22 cellular contexts compared by ENCODE assay signal in genomic region chr4:74547042-74547441, GRCh38.
DNase-seq lines count a peak whose midpoint lies in the region; ATAC-seq, FAIRE-seq and TF ChIP-seq lines count a peak whose summit lies in the region.
"Had no signal": no experiment of that assay in that cellular context is flagged by ENCODE, and none has a peak within 500 bp of the region (broad histone marks: within the 10 kb centered on the region; RNA-seq: fewer than 3 reads in every experiment).

No MANE protein-coding gene starts in this region.

- H3K36me3 ChIP-seq in HCT116 (ENCODE audit: control insufficient read depth in 1 of 2, insufficient read depth in 2 of 2, low read length in 2 of 2): no peaks in the 10 kb centered on the region
- no peaks in the 10 kb centered on the region for H3K36me3 ChIP-seq in K562 (ENCODE audit: control insufficient read depth, insufficient read depth, low read length)
- H3K36me3 ChIP-seq: BE2C had no signal

- CTCF ChIA-PET in HCT116 (lab: Charles Lee) (no interaction called here), K562 (lab: Yijun Ruan, JAX; ENCODE audit: low intra/inter-chr PET ratio) (no interaction called here)

- RAD21 ChIA-PET in HCT116 (lab: Charles Lee; ENCODE audit: low non-redundant PET in 1 of 2, low total read pairs in 2 of 2, uncharacterized antibody in 2 of 2, unreplicated experiment in 2 of 2): no interaction called here

- no peak for FAIRE-seq in K562 (lab: Jason Lieb, UNC)
- FAIRE-seq: H54 had no signal

- H3K36me3 Mint-ChIP-seq in effector memory CD8-positive, alpha-beta T cell (ENCODE audit: insufficient read depth): peaks cover 3% of the 10 kb centered on the region
- H3K36me3 Mint-ChIP-seq: CD14-positive monocyte; CD8-positive, alpha-beta memory T cell had no signal

- no peaks in the 10 kb centered on the region for H3K9me1 ChIP-seq in K562 (ENCODE audit: control insufficient read depth, insufficient read depth, low read length)

- no peaks in the 10 kb centered on the region for H3K4me1 Mint-ChIP-seq in effector memory CD8-positive, alpha-beta T cell (ENCODE audit: low read depth in 2 of 2)

- H3K27me3 Mint-ChIP-seq in effector memory CD8-positive, alpha-beta T cell: no peaks in the 10 kb centered on the region

- POLR2A ChIA-PET in HCT116 (lab: Charles Lee) (no interaction called here), K562 (lab: Yijun Ruan, JAX) (no interaction called here)

- H3K9ac ChIP-seq in HCT116 (ENCODE audit: low read length) (peak overlapping the region; percentile 27; the same call in 1 of the 2 replicates), K562 (ENCODE audit: insufficient read depth in 1 of 2, low read depth in 2 of 2, low read length in 2 of 2) (no peak overlapping the region)
- H3K9ac ChIP-seq: SK-N-SH had no signal

- TF ChIP-seq POLR2A in HCT116 (IDR thresholded peaks at IDR 0.05; ENCODE audit: borderline replicate concordance, extremely low read depth, insufficient read depth, insufficient read length): no peak
- TF ChIP-seq POLR2A in K562 (conservative IDR thresholded peaks at IDR 0.05): no peak

- no peak overlapping the region for H3K27ac Mint-ChIP-seq in effector memory CD8-positive, alpha-beta T cell
- H3K27ac Mint-ChIP-seq: CD8-positive, alpha-beta memory T cell had no signal

- H3K27ac ChIP-seq in HCT116 (ENCODE audit: low read depth, low read length): peak overlapping the region; percentile 92; the same call in 1 of the 2 replicates
- no peak overlapping the region for H3K27ac ChIP-seq in K562 (ENCODE audit: extremely low read depth, low read depth, low read length)
- H3K27ac ChIP-seq in epithelial cell of prostate: peak overlapping the region; percentile 94
- H3K27ac ChIP-seq: RWPE1 had no signal

- intact Hi-C loops in HCT116 (cut with micrococcal nuclease): no loop called here
- intact Hi-C loops in K562 (cut with micrococcal nuclease): no loop called here

- H3K4me1 ChIP-seq in HCT116 (ENCODE audit: control insufficient read depth in 1 of 2, insufficient read depth in 2 of 2, low read length in 2 of 2) (peaks cover 47 to 69% of the 10 kb centered on the region in 2 experiments), K562 (replicated peaks in 1 of 2; ENCODE audit: control insufficient read depth in 2 of 2, insufficient read depth in 2 of 2, low read length in 2 of 2) (peaks cover 0 to 10% of the 10 kb centered on the region in 2 experiments; a peak in 4 of 5 replicates)
- H3K4me1 ChIP-seq: BE2C had no signal

- H3K79me2 ChIP-seq in HCT116 (ENCODE audit: insufficient read depth, low read length) (no peaks in the 10 kb centered on the region), K562 (ENCODE audit: control insufficient read depth, insufficient read depth, low read length) (no peaks in the 10 kb centered on the region)

- H3K9me3 Mint-ChIP-seq in effector memory CD8-positive, alpha-beta T cell: no peaks in the 10 kb centered on the region
- H3K9me3 Mint-ChIP-seq: CD14-positive monocyte had no signal

- no peaks in the 10 kb centered on the region for H4K20me1 ChIP-seq in HCT116 (ENCODE audit: insufficient read depth)
- no peaks in the 10 kb centered on the region for H4K20me1 ChIP-seq in K562 (replicated peaks; ENCODE audit: control insufficient read depth, insufficient read depth, low read length)

- TF ChIP-seq RAD21 in HCT116 (IDR thresholded peaks at IDR 0.05; ENCODE audit: low read depth) (no peak), K562 (CRISPR knock-in tag; conservative IDR thresholded peaks at IDR 0.05 in 1 of 2, IDR thresholded peaks at IDR 0.05 in 1 of 2) (no peak)

- ATAC-seq in HCT116 (no peak), K562 (no peak)
- no peak for ATAC-seq in effector memory CD8-positive, alpha-beta T cell (replicated peaks)

- no peak overlapping the region for H3K4me2 ChIP-seq in HCT116 (ENCODE audit: low read length)
- no peak overlapping the region for H3K4me2 ChIP-seq in K562 (ENCODE audit: insufficient read depth, low read length)
- H3K4me2 ChIP-seq: SK-N-SH had no signal

- TF ChIP-seq CTCF in HCT116 (IDR thresholded peaks at IDR 0.05 in 2 of 3, conservative IDR thresholded peaks at IDR 0.05 in 1 of 3; ENCODE audit: borderline replicate concordance in 1 of 3, insufficient read depth in 1 of 3, low read depth in 2 of 3, low read length in 2 of 3): no peak
- TF ChIP-seq CTCF in K562 (IDR thresholded peaks at IDR 0.05 in 2 of 3, conservative IDR thresholded peaks at IDR 0.05 in 1 of 3; ENCODE audit: insufficient read depth in 2 of 3, low read depth in 1 of 3, low read length in 3 of 3): no peak

- in situ Hi-C loops in K562 (cut with MboI): no loop called here

- H3K4me3 ChIP-seq in HCT116 (replicated peaks in 1 of 2; ENCODE audit: low read depth in 1 of 2, low read length in 2 of 2) (no peak overlapping the region), K562 (no peak overlapping the region)

- H3K4me3 Mint-ChIP-seq in effector memory CD8-positive, alpha-beta T cell: no peak overlapping the region
- H3K4me3 Mint-ChIP-seq: CD14-positive monocyte; CD8-positive, alpha-beta memory T cell had no signal

- H2AFZ ChIP-seq in HCT116 (ENCODE audit: low read depth, low read length, poor library complexity, severe bottlenecking): no peak overlapping the region
- H2AFZ ChIP-seq in K562 (ENCODE audit: low read depth, low read length): no peak overlapping the region

- no peak for DNase-seq in HCT116 (ENCODE audit: low read depth, low spot score)
- no peak for DNase-seq in K562 (ENCODE audit: extremely low read depth in 1 of 4, low spot score in 3 of 4)
- no peak for DNase-seq in epithelial cell of prostate (ENCODE audit: low read depth, low spot score)
- no peak for DNase-seq in NCI-H1930 (lab: John Stamatoyannopoulos, UW)
- DNase-seq in SIG-M5 treated with dmso at 0.1 percent for 504 hours (lab: John Stamatoyannopoulos, UW; ENCODE audit: unreplicated experiment): no peak
- DNase-seq in NCI-H2029 treated with DMSO at 0.1 percent for 48 hours (lab: John Stamatoyannopoulos, UW): no peak
- no peak for DNase-seq in effector memory CD8-positive, alpha-beta T cell
- DNase-seq: ACHN; BE2C; CD8-positive, alpha-beta memory T cell; DND-41; KG1; MM.1S; NCI-H2081; NCI-H2227 treated with DMSO at 0.1 percent for 48 hours; NCI-H526 treated with DMSO at 0.1 percent for 48 hours; SIG-M5; SK-N-SH; SW 1271 had no signal

- H3K9me3 ChIP-seq in HCT116 (ENCODE audit: control insufficient read depth in 1 of 2, insufficient read depth in 1 of 2, low read depth in 1 of 2, low read length in 2 of 2): no peaks in the 10 kb centered on the region
- no peaks in the 10 kb centered on the region for H3K9me3 ChIP-seq in K562 (replicated peaks; ENCODE audit: control insufficient read depth, insufficient read depth, low read depth, low read length)
- H3K9me3 ChIP-seq: BE2C, SK-N-SH had no signal

- H3K9me2 ChIP-seq in HCT116 (ENCODE audit: insufficient read depth): no peaks in the 10 kb centered on the region
- H3K9me2 ChIP-seq: SK-N-SH had no signal

- H3K27me3 ChIP-seq in HCT116 (ENCODE audit: insufficient read depth, low read length) (no peaks in the 10 kb centered on the region), K562 (ENCODE audit: control insufficient read depth in 2 of 2, insufficient read depth in 2 of 2, low read length in 2 of 2) (no peaks in the 10 kb centered on the region)
- H3K27me3 ChIP-seq: BE2C had no signal

- TF ChIP-seq EP300 in K562 (IDR thresholded peaks at IDR 0.05; ENCODE audit: low read length): no peak

- BruUV-seq in HCT116 (replicated peaks; lab: Mats Ljungman, UMichigan) (no TSS peak), K562 (replicated peaks; lab: Mats Ljungman, UMichigan) (no TSS peak)

TF ChIP-seq in HCT116, 20 proteins besides CTCF, POLR2A, EP300 and RAD21:
- no peak for TF ChIP-seq YY1 (IDR thresholded peaks at IDR 0.05; ENCODE audit: extremely low read depth, insufficient replicate concordance, low read depth, low read length)
- TF ChIP-seq ZFX (IDR thresholded peaks at IDR 0.05): no peak
- TF ChIP-seq ATF3 (IDR thresholded peaks at IDR 0.05): no peak
- no peak for TF ChIP-seq TCF7L2 (IDR thresholded peaks at IDR 0.05; ENCODE audit: borderline replicate concordance, extremely low read depth, insufficient read depth, insufficient read length)

TF ChIP-seq in K562, 482 proteins besides CTCF, POLR2A, EP300 and RAD21:
- TF ChIP-seq ZNF316 (IDR thresholded peaks at IDR 0.05): peak; percentile 7; the same call in 1 of the 2 replicates
- no peak for TF ChIP-seq HDAC8 (tag; IDR thresholded peaks at IDR 0.05)
